1 cellular context compared by ENCODE assay signal in the genomic region with DNA sequence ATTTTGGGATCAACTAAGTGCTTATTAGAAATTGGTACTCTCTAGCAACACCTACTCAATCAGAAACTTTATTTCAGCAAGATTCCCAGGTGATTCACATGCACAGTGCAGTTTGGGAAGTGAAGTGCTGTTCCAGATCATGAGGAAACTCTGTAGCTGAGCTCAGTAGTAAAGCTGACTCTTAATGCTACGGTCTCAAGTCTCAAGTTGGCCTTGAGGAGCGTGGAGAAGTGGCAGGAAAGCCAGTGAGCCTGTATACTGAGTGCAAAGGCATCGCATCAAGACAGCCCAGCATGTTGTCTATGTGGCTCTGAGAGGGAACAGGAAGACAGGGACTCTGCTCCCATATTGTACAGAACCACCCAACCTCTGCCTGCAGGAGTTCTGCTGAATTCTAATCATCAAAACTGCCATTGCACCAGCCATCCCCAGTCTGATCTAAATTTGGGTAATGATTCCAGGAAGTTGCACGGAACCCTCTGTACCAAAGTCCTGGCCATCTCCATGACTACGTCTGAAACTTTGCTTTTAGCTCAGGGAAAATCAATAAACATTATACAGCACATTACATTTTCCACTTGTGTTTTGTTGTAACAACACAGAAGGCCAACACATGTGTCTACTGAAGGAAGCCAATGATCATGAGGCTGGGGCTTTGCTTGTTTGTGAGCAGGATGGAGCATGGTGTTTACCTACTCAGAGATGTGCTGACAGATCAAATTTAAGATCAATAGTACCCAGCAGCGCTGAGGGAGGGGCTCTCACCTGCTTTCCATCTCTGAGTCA.
TF ChIP-seq lines count a peak whose summit lies in the region.

No MANE protein-coding gene starts in this region.

TF ChIP-seq in liver, 16 proteins besides CTCF, POLR2A, EP300 and RAD21 (continued from another document):
- peak; percentile 87 for TF ChIP-seq ZBTB33 (IDR thresholded peaks at IDR 0.05)
- no peak for TF ChIP-seq NR2F2 (IDR thresholded peaks at IDR 0.05)
- TF ChIP-seq YY1 (IDR thresholded peaks at IDR 0.05) = peak; percentile 86
- TF ChIP-seq GABPA (IDR thresholded peaks at IDR 0.05 in 1 of 2, conservative IDR thresholded peaks at IDR 0.05 in 1 of 2) = peak in 1 of 2 donors; percentile 43
- peak; percentile 98 for TF ChIP-seq SP1 (IDR thresholded peaks at IDR 0.05)
- TF ChIP-seq HNF4A (conservative IDR thresholded peaks at IDR 0.05) = peak; percentile 95
